ENCODE assay signal across 10 cellular contexts in genomic region chrX:141278306-141278705, GRCh38. TPM values are rescaled to one million over a fixed set of nuclear protein-coding genes. Genes with fewer than 3 reads are reported as not detected.
DNase-seq lines count a peak whose midpoint lies in the region; ATAC-seq and TF ChIP-seq lines count a peak whose summit lies in the region.
"Had no signal": no experiment of that assay in that cellular context is flagged by ENCODE, and none has a peak within 500 bp of the region (broad histone marks: within the 10 kb centered on the region; RNA-seq: fewer than 3 reads in every experiment).

No MANE protein-coding gene starts in this region.

- WGBS in adrenal gland, 4 donors: 31 to 38% (median 35%) methylated on average over 3 of the region's 3 CpGs
- WGBS in liver: 39% methylated on average over 3 of the region's 3 CpGs

- no peak overlapping the region for H3K27ac ChIP-seq in adrenal gland
- no peak overlapping the region for H3K27ac ChIP-seq in liver (ENCODE audit: low read depth in 1 of 2, low read length in 2 of 2)

- ATAC-seq in HG03571 (IDR thresholded peaks at IDR 0.05; ENCODE audit: unreplicated experiment) (no peak), GM18907 (IDR thresholded peaks at IDR 0.05; ENCODE audit: unreplicated experiment) (no peak)

- no peak overlapping the region for H3K4me3 ChIP-seq in Jurkat, Clone E6-1 (ENCODE audit: low read length)
- H3K4me3 ChIP-seq in adrenal gland (no peak overlapping the region), liver (ENCODE audit: low read depth in 1 of 3, low read length in 3 of 3) (no peak overlapping the region)

- TF ChIP-seq CTCF in GM13977 (IDR thresholded peaks at IDR 0.05; ENCODE audit: extremely low read depth, insufficient read depth, missing control alignments): peak; percentile 64
- peak; percentile 37 to 62 (median 43) for TF ChIP-seq CTCF in adrenal gland (IDR thresholded peaks at IDR 0.05)
- peak; percentile 67 for TF ChIP-seq CTCF in liver (IDR thresholded peaks at IDR 0.05; ENCODE audit: low read depth, low read length, missing input control)

- H3K9ac ChIP-seq in liver (ENCODE audit: low read depth in 1 of 2, low read length in 2 of 2): no peak overlapping the region

- H3K9me3 ChIP-seq in adrenal gland (replicated peaks in 1 of 3): no peaks in the 10 kb centered on the region
- H3K9me3 ChIP-seq in liver (ENCODE audit: control insufficient read depth in 4 of 4, low read length in 3 of 4): no peaks in the 10 kb centered on the region

- peak; percentile 67 to 85 for TF ChIP-seq RAD21 in liver (IDR thresholded peaks at IDR 0.05)

- H3K27me3 ChIP-seq in adrenal gland (no peaks in the 10 kb centered on the region), liver (ENCODE audit: control insufficient read depth in 4 of 4, insufficient read depth in 4 of 4, low read length in 3 of 4) (peaks cover 0 to 2% (median 0%) of the 10 kb centered on the region in 4 donors)

- intact Hi-C loops in adrenal gland (cut with DNase I): no loop called here

- DNase-seq in GM13977 (ENCODE audit: low spot score) (no peak), adrenal gland (peak in 4 of 7 donors; percentile 8 to 25 (median 18)), COR-L47 (lab: John Stamatoyannopoulos, UW) (no peak), cerebellum (ENCODE audit: low spot score) (no peak)
- peak; percentile 1 for DNase-seq in Jurkat, Clone E6-1 (ENCODE audit: low read depth, low spot score)

- H3K36me3 ChIP-seq in adrenal gland (replicated peaks in 1 of 2): no peaks in the 10 kb centered on the region
- no peaks in the 10 kb centered on the region for H3K36me3 ChIP-seq in liver (ENCODE audit: control insufficient read depth in 4 of 4, insufficient read depth in 3 of 4, low read depth in 1 of 4, low read length in 3 of 4)

- in situ Hi-C loops in GM13977 (cut with MboI; ENCODE audit: low pct_unique_long_range_greater_than_20kb, low sequenced_read_pairs, unreplicated experiment): no loop called here

- no peak for TF ChIP-seq POLR2A in adrenal gland (IDR thresholded peaks at IDR 0.05)

- H3K4me1 ChIP-seq in adrenal gland (replicated peaks in 1 of 2): no peaks in the 10 kb centered on the region
- H3K4me1 ChIP-seq in liver (ENCODE audit: control insufficient read depth in 4 of 4, insufficient read depth in 4 of 4, low read length in 3 of 4): no peaks in the 10 kb centered on the region

TF ChIP-seq in liver, 16 proteins besides CTCF, POLR2A, EP300 and RAD21:
- TF ChIP-seq ZBTB33 (IDR thresholded peaks at IDR 0.05) (no peak), EGR1 (IDR thresholded peaks at IDR 0.05; ENCODE audit: low read depth in 2 of 2) (no peak), HNF4A (conservative IDR thresholded peaks at IDR 0.05) (no peak), TAF1 (conservative IDR thresholded peaks at IDR 0.05) (no peak), ATF3 (IDR thresholded peaks at IDR 0.05) (no peak), REST (IDR thresholded peaks at IDR 0.05) (no peak), JUND (IDR thresholded peaks at IDR 0.05) (no peak), MAX (IDR thresholded peaks at IDR 0.05) (no peak), GABPA (IDR thresholded peaks at IDR 0.05 in 1 of 2, conservative IDR thresholded peaks at IDR 0.05 in 1 of 2) (no peak), FOXA2 (IDR thresholded peaks at IDR 0.05) (no peak)
TF ChIP-seq in liver: peak in this region for 0.

RNA-seq across cellular contexts. Expression of gene SPANXC, which starts 36.0 kb away (rescaled TPM):
- not detected for polyA plus RNA-seq in Jurkat, Clone E6-1 (2012; ENCODE audit: insufficient read depth, insufficient read length)
- total RNA-seq in adrenal gland (not detected), liver (not detected), cerebellum (not detected)
- polyA plus RNA-seq in adrenal gland (not detected), liver (not detected)
- total RNA-seq: mononuclear cell; T-helper 1 cell treated with Interleukin-12 subunit alpha and Interleukin-12 subunit beta and Interleukin-4 antibody, amounts not matched to agents 30 ng/mL and 1 ng/mL, for 36 hours had no signal

Comparison
In these comparisons a context has a peak if more than half of its experiments do, and no peak if none do; other contexts are left out.
1. DNase-seq: peak in Jurkat, Clone E6-1 (single experiment) and adrenal gland (4 of 7); none in GM13977 (single experiment), COR-L47 (single experiment) and cerebellum (single experiment).
2. Peak in every context shown above with its lines, with median percentiles within 50 percentile points of each other: CTCF ChIP-seq.